21 cellular contexts compared by ENCODE assay signal in the genomic region with DNA sequence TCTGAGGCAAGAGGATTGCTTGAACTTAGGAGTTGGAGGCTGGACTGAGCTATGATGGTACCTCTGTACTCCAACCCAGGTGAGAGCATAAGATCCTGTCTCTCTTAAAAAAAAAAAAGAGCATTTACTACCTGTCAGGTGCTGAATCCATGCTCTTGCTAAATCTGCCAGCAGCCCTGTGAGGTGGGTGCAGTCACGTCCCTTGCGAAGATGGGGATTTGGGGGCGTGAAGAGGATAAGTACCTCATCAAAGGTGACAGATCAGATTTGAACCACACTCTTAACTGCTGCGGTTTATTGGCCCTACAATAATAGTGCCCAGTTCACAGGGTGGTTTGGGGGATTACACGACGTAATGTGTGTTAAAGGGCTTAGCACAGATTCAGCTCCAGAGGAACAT. TPM values are rescaled to one million over a fixed set of nuclear protein-coding genes. Genes with fewer than 3 reads are reported as not detected.
A peak's percentile ranks its signal among the peaks of the same experiment; 100 is the strongest.
DNase-seq lines count a peak whose midpoint lies in the region; ATAC-seq, FAIRE-seq and TF ChIP-seq lines count a peak whose summit lies in the region.
"Had no signal": no experiment of that assay in that cellular context is flagged by ENCODE, and none has a peak within 500 bp of the region (broad histone marks: within the 10 kb centered on the region; RNA-seq: fewer than 3 reads in every experiment).

No MANE protein-coding gene starts in this region.

- peak overlapping the region; percentile 18 for H3K27ac ChIP-seq in iPS-18a (ENCODE audit: low read length)
- H3K27ac ChIP-seq: BLaER1 treated with 17β-estradiol and CSF1 and Interleukin-3, amounts not matched to agents 10 nM and 100 nM; SK-N-MC had no signal

- intact Hi-C loops in activated CD8-positive, alpha-beta T cell treated with anti-CD3 and anti-CD28 coated beads for 36 hours (cut with micrococcal nuclease), result no loop called here

- DNase-seq in NCI-H82 (lab: John Stamatoyannopoulos, UW) (peak; percentile 65), bronchial epithelial cell (ENCODE audit: low read depth) (no peak), superior temporal gyrus (ENCODE audit: extremely low spot score) (peak; percentile 3), UCSD-AML1 (lab: John Stamatoyannopoulos, UW; ENCODE audit: unreplicated experiment) (no peak), DMS53 (lab: John Stamatoyannopoulos, UW) (no peak)
- no peak for DNase-seq in activated CD8-positive, alpha-beta T cell treated with anti-CD3 and anti-CD28 coated beads for 36 hours
- DNase-seq in stimulated activated CD4-positive, alpha-beta T cell treated with anti-CD3 and anti-CD28 coated beads, Interleukin-12 subunit alpha, Interleukin-12 subunit beta, amount 100 ng/mL, for 4 hours, result no peak
- DNase-seq: AML-193; CD4-positive, alpha-beta T cell; GOT3; NCI-H2081 treated with DMSO at 0.1 percent for 48 hours; SIG-M5 had no signal

- H3K4me1 ChIP-seq in iPS-18a (ENCODE audit: control insufficient read depth, low read depth, low read length), result peaks cover 6% of the 10 kb centered on the region

- no peak overlapping the region for H3K27ac Mint-ChIP-seq in activated CD8-positive, alpha-beta T cell treated with anti-CD3 and anti-CD28 coated beads for 36 hours
- H3K27ac Mint-ChIP-seq: CD4-positive, alpha-beta T cell had no signal

- POLR2A ChIA-PET in activated CD8-positive, alpha-beta T cell treated with anti-CD3 and anti-CD28 coated beads for 36 hours (lab: Charles Lee), result no interaction called here

- peaks cover 4% of the 10 kb centered on the region for H3K27me3 Mint-ChIP-seq in activated CD8-positive, alpha-beta T cell treated with anti-CD3 and anti-CD28 coated beads for 36 hours
- H3K27me3 Mint-ChIP-seq: CD4-positive, alpha-beta T cell had no signal

- peaks cover 7% of the 10 kb centered on the region for H3K4me1 Mint-ChIP-seq in activated CD8-positive, alpha-beta T cell treated with anti-CD3 and anti-CD28 coated beads for 36 hours (ENCODE audit: low read depth)

- H3K9me3 Mint-ChIP-seq in activated CD8-positive, alpha-beta T cell treated with anti-CD3 and anti-CD28 coated beads for 36 hours, result no peaks in the 10 kb centered on the region
- H3K9me3 Mint-ChIP-seq: CD4-positive, alpha-beta T cell had no signal

- no peaks in the 10 kb centered on the region for H3K9me3 ChIP-seq in iPS-18a (ENCODE audit: control insufficient read depth, low read depth, low read length)
- H3K9me3 ChIP-seq: BLaER1 treated with 17β-estradiol and CSF1 and Interleukin-3, amounts not matched to agents 10 nM and 100 nM had no signal

- CTCF ChIA-PET in activated CD8-positive, alpha-beta T cell treated with anti-CD3 and anti-CD28 coated beads for 36 hours (lab: Charles Lee), result interaction anchor here (1.0 to 16.7 kb wide), 4 partner anchors 27 to 158 kb away, joined by 3 to 253 read pairs (median 3); no protein-coding TSS in a partner anchor

- no peak overlapping the region for H3K4me3 Mint-ChIP-seq in activated CD8-positive, alpha-beta T cell treated with anti-CD3 and anti-CD28 coated beads for 36 hours
- H3K4me3 Mint-ChIP-seq: CD4-positive, alpha-beta T cell had no signal

- FAIRE-seq in bronchial epithelial cell (lab: Jason Lieb, UNC), result peak; percentile 85
- FAIRE-seq: A204.1, G401.6, GM12878, HepG2, RCC 7860 had no signal

- peak overlapping the region; percentile 35 for H3K9ac ChIP-seq in iPS-18a (ENCODE audit: low read length)

- no peak for TF ChIP-seq CTCF in bronchial epithelial cell (IDR thresholded peaks at IDR 0.05; ENCODE audit: insufficient read depth, low read length, severe bottlenecking)
- TF ChIP-seq CTCF in activated CD8-positive, alpha-beta T cell treated with anti-CD3 and anti-CD28 coated beads for 36 hours (IDR thresholded peaks at IDR 0.05), result no peak

- no peak for ATAC-seq in activated CD8-positive, alpha-beta T cell treated with anti-CD3 and anti-CD28 coated beads for 36 hours

- H3K27me3 ChIP-seq in bronchial epithelial cell (ENCODE audit: control insufficient read depth, insufficient read depth, low read length) (peaks cover 3% of the 10 kb centered on the region), iPS-18a (ENCODE audit: control insufficient read depth, insufficient read depth, low read length) (no peaks in the 10 kb centered on the region)
- H3K27me3 ChIP-seq: BLaER1 treated with 17β-estradiol and CSF1 and Interleukin-3, amounts not matched to agents 10 nM and 100 nM had no signal

- H3K36me3 ChIP-seq in bronchial epithelial cell (ENCODE audit: control insufficient read depth, insufficient read depth, low read length) (no peaks in the 10 kb centered on the region), iPS-18a (ENCODE audit: control insufficient read depth, low read depth, low read length) (no peaks in the 10 kb centered on the region)
- H3K36me3 ChIP-seq: BLaER1 treated with 17β-estradiol and CSF1 and Interleukin-3, amounts not matched to agents 10 nM and 100 nM had no signal

- no peak overlapping the region for H3K4me3 ChIP-seq in bronchial epithelial cell (ENCODE audit: low read depth, low read length)
- H3K4me3 ChIP-seq in iPS-18a (ENCODE audit: low read length), result no peak overlapping the region
- H3K4me3 ChIP-seq: BLaER1 treated with 17β-estradiol and CSF1 and Interleukin-3, amounts not matched to agents 10 nM and 100 nM; GM12878; SK-N-MC had no signal

- no peaks in the 10 kb centered on the region for H3K36me3 Mint-ChIP-seq in activated CD8-positive, alpha-beta T cell treated with anti-CD3 and anti-CD28 coated beads for 36 hours (ENCODE audit: low read depth)

RNA-seq across cellular contexts. Expression of a gene that starts 28.3 kb away (rescaled TPM):
- total RNA-seq in bronchial epithelial cell, result under 0.01 TPM in 1 of 2 replicates, not detected in the other
- not detected for total RNA-seq in activated CD8-positive, alpha-beta T cell treated with anti-CD3 and anti-CD28 coated beads for 36 hours
- total RNA-seq: CD4-positive, alpha-beta T cell; GM12878; HepG2; HT1080 had no signal

RNA-seq across cellular contexts. Expression of a gene that starts 50.3 kb away (rescaled TPM):
- 35.3 and 51.3 TPM in 2 replicates for total RNA-seq in bronchial epithelial cell
- 10 to 100 TPM; 33.6 to 35.3 TPM for total RNA-seq in activated CD8-positive, alpha-beta T cell treated with anti-CD3 and anti-CD28 coated beads for 36 hours

RNA-seq across cellular contexts. Expression of a gene that starts 50.5 kb away (rescaled TPM):
- total RNA-seq in bronchial epithelial cell, result 10.8 and 11.9 TPM in 2 replicates
- 100 to 1,000 TPM in 1 of 2 experiments, 10 to 100 TPM in 1; 98.5 to 105 TPM for total RNA-seq in activated CD8-positive, alpha-beta T cell treated with anti-CD3 and anti-CD28 coated beads for 36 hours

Comparison
In these comparisons a context has a peak if more than half of its experiments do, and no peak if none do; other contexts are left out.
1. DNase-seq: peak in NCI-H82 (single experiment) and superior temporal gyrus (single experiment); none in bronchial epithelial cell (single experiment), UCSD-AML1 (single experiment), activated CD8-positive, alpha-beta T cell treated with anti-CD3 and anti-CD28 coated beads for 36 hours (single experiment), stimulated activated CD4-positive, alpha-beta T cell treated with anti-CD3 and anti-CD28 coated beads, Interleukin-12 subunit alpha, Interleukin-12 subunit beta, amount 100 ng/mL, for 4 hours (single experiment) and DMS53 (single experiment).